Comparison of ENCODE assay signal across 10 cellular contexts in genomic region chr19:2056810-2057192, GRCh38. TPM values are rescaled to one million over a fixed set of nuclear protein-coding genes. Genes with fewer than 3 reads are reported as not detected.
DNase-seq lines count a peak whose midpoint lies in the region; ATAC-seq, FAIRE-seq and TF ChIP-seq lines count a peak whose summit lies in the region.
"Had no signal": no experiment of that assay in that cellular context is flagged by ENCODE, and none has a peak within 500 bp of the region (broad histone marks: within the 10 kb centered on the region; RNA-seq: fewer than 3 reads in every experiment).

No MANE protein-coding gene starts in this region.

- no peak for DNase-seq in activated naive CD8-positive, alpha-beta T cell treated with anti-CD3 and anti-CD28 coated beads, Interleukin-2, amount 50 U/mL, for 24 hours
- DNase-seq in ascending aorta (ENCODE audit: low spot score in 2 of 2) (no peak), upper lobe of left lung (peak in 1 of 2 donors; percentile 25), ACHN (no peak), GM12891 (ENCODE audit: insufficient read length, low spot score) (no peak)
- no peak for DNase-seq in naive thymus-derived CD4-positive, alpha-beta T cell

- WGBS in upper lobe of left lung, 2 donors = 8 to 47% methylated on average over 2 to 4 of the region's 5 CpGs

- no peak for TF ChIP-seq EP300 in upper lobe of left lung (IDR thresholded peaks at IDR 0.05)

- peak overlapping the region; percentile 17 for H3K4me3 Mint-ChIP-seq in activated naive CD8-positive, alpha-beta T cell
- H3K4me3 Mint-ChIP-seq in activated naive CD8-positive, alpha-beta T cell treated with anti-CD3 and anti-CD28 coated beads, Interleukin-2, amount 50 U/mL, for 24 hours = no peak overlapping the region
- H3K4me3 Mint-ChIP-seq in naive thymus-derived CD4-positive, alpha-beta T cell = peak overlapping the region; percentile 44 to 83 (median 66)

- POLR2A ChIA-PET in naive thymus-derived CD4-positive, alpha-beta T cell (lab: Charles Lee) = interaction anchor here (1.0 to 1.7 kb wide), 7 partner anchors 14 to 38 kb away, joined by 3 to 10 read pairs (median 5); no protein-coding TSS in a partner anchor

- in situ Hi-C loops in ACHN (cut with HindIII; ENCODE audit: low pct_ligation_motif_present, low pct_unique_long_range_greater_than_20kb, low sequenced_read_pairs) = no loop called here

- no peaks in the 10 kb centered on the region for H3K9me3 Mint-ChIP-seq in activated naive CD8-positive, alpha-beta T cell (ENCODE audit: low read depth)
- H3K9me3 Mint-ChIP-seq in activated naive CD8-positive, alpha-beta T cell treated with anti-CD3 and anti-CD28 coated beads, Interleukin-2, amount 50 U/mL, for 24 hours = no peaks in the 10 kb centered on the region
- peaks cover 0 to 4% (median 0%) of the 10 kb centered on the region in 11 donors for H3K9me3 Mint-ChIP-seq in naive thymus-derived CD4-positive, alpha-beta T cell

- TF ChIP-seq POLR2A in upper lobe of left lung (IDR thresholded peaks at IDR 0.05) (no peak), GM12891 (IDR thresholded peaks at IDR 0.05; ENCODE audit: low read depth, low read length) (no peak)

- H3K27ac ChIP-seq in ascending aorta (peak overlapping the region; percentile 98 to 99), upper lobe of left lung (peak overlapping the region; percentile 97 to 100 (median 100))
- H3K27ac ChIP-seq in naive thymus-derived CD4-positive, alpha-beta T cell (ENCODE audit: low read depth, low read length) = peak overlapping the region; percentile 99

- no peaks in the 10 kb centered on the region for H3K36me3 ChIP-seq in ascending aorta
- no peaks in the 10 kb centered on the region for H3K36me3 ChIP-seq in naive thymus-derived CD4-positive, alpha-beta T cell (ENCODE audit: control insufficient read depth in 2 of 3, insufficient read depth in 3 of 3, low read length in 3 of 3)
- no peaks in the 10 kb centered on the region for H3K36me3 ChIP-seq in upper lobe of left lung
- H3K36me3 ChIP-seq: right lobe of liver had no signal

- intact Hi-C loops in ascending aorta (cut with DNase I) = no loop called here
- intact Hi-C loops in naive thymus-derived CD4-positive, alpha-beta T cell (cut with micrococcal nuclease) = no loop called here

- H3K4me1 ChIP-seq in ascending aorta (peaks cover 24 to 48% of the 10 kb centered on the region in 2 donors), upper lobe of left lung (peaks cover 75 to 90% (median 78%) of the 10 kb centered on the region in 4 donors)
- peaks cover 41 to 63% of the 10 kb centered on the region in 2 donors for H3K4me1 ChIP-seq in naive thymus-derived CD4-positive, alpha-beta T cell (ENCODE audit: control insufficient read depth in 2 of 2, insufficient read depth in 2 of 2, low read length in 2 of 2)

- H3K27ac Mint-ChIP-seq in activated naive CD8-positive, alpha-beta T cell = peak overlapping the region; percentile 54
- H3K27ac Mint-ChIP-seq in activated naive CD8-positive, alpha-beta T cell treated with anti-CD3 and anti-CD28 coated beads, Interleukin-2, amount 50 U/mL, for 24 hours = no peak overlapping the region
- H3K27ac Mint-ChIP-seq in naive thymus-derived CD4-positive, alpha-beta T cell = peak overlapping the region; percentile 67 to 92 (median 87)

- H3K27me3 ChIP-seq in ascending aorta (no peaks in the 10 kb centered on the region), upper lobe of left lung (no peaks in the 10 kb centered on the region)
- no peaks in the 10 kb centered on the region for H3K27me3 ChIP-seq in naive thymus-derived CD4-positive, alpha-beta T cell (ENCODE audit: control insufficient read depth in 2 of 2, insufficient read depth in 2 of 2, low read length in 2 of 2)
- H3K27me3 ChIP-seq: right lobe of liver had no signal

- FAIRE-seq in GM12891 (lab: Jason Lieb, UNC) = no peak
- FAIRE-seq: islet of Langerhans had no signal

- H3K27me3 Mint-ChIP-seq in activated naive CD8-positive, alpha-beta T cell = no peaks in the 10 kb centered on the region
- H3K27me3 Mint-ChIP-seq in activated naive CD8-positive, alpha-beta T cell treated with anti-CD3 and anti-CD28 coated beads, Interleukin-2, amount 50 U/mL, for 24 hours = no peaks in the 10 kb centered on the region
- H3K27me3 Mint-ChIP-seq in naive thymus-derived CD4-positive, alpha-beta T cell = no peaks in the 10 kb centered on the region

- H3K4me1 Mint-ChIP-seq in activated naive CD8-positive, alpha-beta T cell (ENCODE audit: low read depth) = peaks cover 45% of the 10 kb centered on the region
- H3K4me1 Mint-ChIP-seq in activated naive CD8-positive, alpha-beta T cell treated with anti-CD3 and anti-CD28 coated beads, Interleukin-2, amount 50 U/mL, for 24 hours = peaks cover 50% of the 10 kb centered on the region
- peaks cover 23 to 71% (median 39%) of the 10 kb centered on the region in 7 donors for H3K4me1 Mint-ChIP-seq in naive thymus-derived CD4-positive, alpha-beta T cell

- H3K4me3 ChIP-seq in ascending aorta (no peak overlapping the region), upper lobe of left lung (no peak overlapping the region)
- no peak overlapping the region for H3K4me3 ChIP-seq in naive thymus-derived CD4-positive, alpha-beta T cell (ENCODE audit: low read length)
- H3K4me3 ChIP-seq: right lobe of liver had no signal

- H3K9me3 ChIP-seq in ascending aorta (no peaks in the 10 kb centered on the region), upper lobe of left lung (no peaks in the 10 kb centered on the region)
- H3K9me3 ChIP-seq in naive thymus-derived CD4-positive, alpha-beta T cell (ENCODE audit: control insufficient read depth in 2 of 3, low read length in 3 of 3) = no peaks in the 10 kb centered on the region
- H3K9me3 ChIP-seq: right lobe of liver had no signal

- TF ChIP-seq CTCF in ascending aorta (IDR thresholded peaks at IDR 0.05) (no peak), upper lobe of left lung (IDR thresholded peaks at IDR 0.05) (no peak)

- ATAC-seq in activated naive CD8-positive, alpha-beta T cell treated with anti-CD3 and anti-CD28 coated beads, Interleukin-2, amount 50 U/mL, for 24 hours = no peak
- no peak for ATAC-seq in naive thymus-derived CD4-positive, alpha-beta T cell
- ATAC-seq in upper lobe of left lung (ENCODE audit: low FRiP score in 2 of 2) (no peak), GM18498 (IDR thresholded peaks at IDR 0.05; ENCODE audit: unreplicated experiment) (no peak)
- ATAC-seq: right lobe of liver had no signal

- CTCF ChIA-PET in naive thymus-derived CD4-positive, alpha-beta T cell (lab: Charles Lee) = no interaction called here

- H3K36me3 Mint-ChIP-seq in activated naive CD8-positive, alpha-beta T cell = no peaks in the 10 kb centered on the region
- no peaks in the 10 kb centered on the region for H3K36me3 Mint-ChIP-seq in activated naive CD8-positive, alpha-beta T cell treated with anti-CD3 and anti-CD28 coated beads, Interleukin-2, amount 50 U/mL, for 24 hours (ENCODE audit: low read depth)
- H3K36me3 Mint-ChIP-seq in naive thymus-derived CD4-positive, alpha-beta T cell = no peaks in the 10 kb centered on the region

TF ChIP-seq in GM12891, 5 proteins besides CTCF, POLR2A, EP300 and RAD21:
- TF ChIP-seq SPI1 (IDR thresholded peaks at IDR 0.05; ENCODE audit: low read depth, low read length) = no peak
- TF ChIP-seq PAX5 (IDR thresholded peaks at IDR 0.05; ENCODE audit: insufficient read depth, low read length, severe bottlenecking) = no peak
- TF ChIP-seq POU2F2 (IDR thresholded peaks at IDR 0.05; ENCODE audit: low read depth, low read length) = no peak
- no peak for TF ChIP-seq TAF1 (IDR thresholded peaks at IDR 0.05; ENCODE audit: low read depth, low read length)
- TF ChIP-seq POLR2AphosphoS5 (IDR thresholded peaks at IDR 0.05; ENCODE audit: low read depth, low read length) = no peak
TF ChIP-seq in GM12891: peak in this region for 0.

RNA-seq across cellular contexts. Expression of gene MKNK2, which starts 5.8 kb away (rescaled TPM):
- total RNA-seq in ascending aorta = 228 TPM
- total RNA-seq in naive thymus-derived CD4-positive, alpha-beta T cell = 100 to 1,000 TPM; 190 to 347 (median 238) TPM
- polyA plus RNA-seq in naive thymus-derived CD4-positive, alpha-beta T cell = 10 to 100 TPM; 28.8 to 52.9 TPM
- total RNA-seq in upper lobe of left lung = 100 to 1,000 TPM; 200 to 397 (median 264) TPM
- 178 TPM for polyA plus RNA-seq in GM12891 (2012; ENCODE audit: low read depth, missing spikeins)

RNA-seq across cellular contexts. Expression of gene MOB3A, which starts 39.3 kb away (rescaled TPM):
- total RNA-seq in ascending aorta = 44.4 TPM
- total RNA-seq in naive thymus-derived CD4-positive, alpha-beta T cell = 100 to 1,000 TPM in 4 of 5 experiments, 10 to 100 TPM in 1; 93.2 to 269 (median 117) TPM
- polyA plus RNA-seq in naive thymus-derived CD4-positive, alpha-beta T cell = 100 to 1,000 TPM in 1 of 2 donors, 10 to 100 TPM in 1; 49.5 to 114 TPM
- total RNA-seq in upper lobe of left lung = 100 to 1,000 TPM in 1 of 6 donors, 10 to 100 TPM in 5; 35.4 to 107 (median 60.7) TPM
- 112 TPM for polyA plus RNA-seq in GM12891 (2012; ENCODE audit: low read depth, missing spikeins)

RNA-seq across cellular contexts. Expression of gene IZUMO4, which starts 39.9 kb away (rescaled TPM):
- not detected for total RNA-seq in ascending aorta
- 10 to 100 TPM; 12.2 to 26.8 (median 15.7) TPM for total RNA-seq in naive thymus-derived CD4-positive, alpha-beta T cell
- polyA plus RNA-seq in naive thymus-derived CD4-positive, alpha-beta T cell = 1 to 10 TPM in 1 of 2 donors, under 1 TPM in 1; 0.73 to 1.9 TPM
- 10 to 100 TPM in 2 of 6 donors, 1 to 10 TPM in 3, under 1 TPM in 1; 0.59 to 61.8 (median 6.4) TPM for total RNA-seq in upper lobe of left lung
- 47.3 TPM for polyA plus RNA-seq in GM12891 (2012; ENCODE audit: low read depth, missing spikeins)

RNA-seq across cellular contexts. Expression of gene BTBD2, which starts 41.3 kb away (rescaled TPM):
- total RNA-seq in ascending aorta (90.1 TPM), upper lobe of left lung (10 to 100 TPM; 49.0 to 87.3 (median 69.8) TPM)
- total RNA-seq in naive thymus-derived CD4-positive, alpha-beta T cell = 10 to 100 TPM; 53.0 to 70.8 (median 67.5) TPM
- polyA plus RNA-seq in naive thymus-derived CD4-positive, alpha-beta T cell = 1 to 10 TPM; 5.2 to 6.5 TPM
- polyA plus RNA-seq in GM12891 (2012; ENCODE audit: low read depth, missing spikeins) = 42.2 TPM
